25 cellular contexts compared by ENCODE assay signal in genomic region chr3:9330166-9330703, GRCh38.
"Had no signal": no experiment of that assay in that cellular context is flagged by ENCODE, and none has a peak within 500 bp of the region (broad histone marks: within the 10 kb centered on the region; RNA-seq: fewer than 3 reads in every experiment).

No MANE protein-coding gene starts in this region.

- DNase-seq: activated CD4-positive, alpha-beta T cell treated with anti-CD3 and anti-CD28 coated beads, Interleukin-2, amount 10 ng/mL, durations not matched to agents 7 days and 5 days; activated CD4-positive, alpha-beta T cell treated with anti-CD3 and anti-CD28 coated beads, Interleukin-2, amount 50 U/mL, for 48 hours; activated CD8-positive, alpha-beta T cell treated with anti-CD3 and anti-CD28 coated beads, Interleukin-2, amount 10 ng/mL, durations not matched to agents 7 days and 5 days; activated gamma-delta T cell; activated naive CD4-positive, alpha-beta T cell treated with Interleukin-2 at 50 U/mL for 16 hours; activated naive CD8-positive, alpha-beta T cell treated with anti-CD3 and anti-CD28 coated beads, Interleukin-2, amount 10 ng/mL, durations not matched to agents 7 days and 5 days; activated T-cell treated with anti-CD3 and anti-CD28 coated beads, Interleukin-2, amount 50 U/mL, for 24 hours; Karpas-422; KBM-7; NCI-H1105 treated with DMSO at 0.1 percent for 48 hours; NCI-H1436; NCI-H1694; NCI-H1930; NCI-H2081 treated with DMSO at 0.1 percent for 48 hours; NCI-H345; NCI-H524 treated with DMSO at 0.1 percent for 48 hours; SHP77; SJCRH30; SK-N-SH had no signal

- ATAC-seq: activated CD8-positive, alpha-beta T cell treated with anti-CD3 and anti-CD28 coated beads, Interleukin-2, amount 10 ng/mL, durations not matched to agents 7 days and 5 days; body of pancreas; Panc1 had no signal

- H3K27ac ChIP-seq: adrenal gland, body of pancreas, SJCRH30 had no signal

- H3K9ac ChIP-seq: SK-N-SH had no signal

- H3K36me3 ChIP-seq: adrenal gland, SJCRH30 had no signal

- H3K4me2 ChIP-seq: SK-N-SH had no signal

- H3K27me3 ChIP-seq: adrenal gland, body of pancreas, SJCRH30 had no signal

- H3K4me1 ChIP-seq: adrenal gland, body of pancreas, SJCRH30 had no signal

- H3K4me3 ChIP-seq: adrenal gland, body of pancreas, SJCRH30 had no signal

- FAIRE-seq: astrocyte, bronchial epithelial cell, TTC549 had no signal

- H3K9me3 ChIP-seq: adrenal gland, body of pancreas, SK-N-SH had no signal
